In genomic region chr3:18062289-18063025, GRCh38 we compare ENCODE assay signal across 15 cellular contexts.
DNase-seq lines count a peak whose midpoint lies in the region; ATAC-seq and TF ChIP-seq lines count a peak whose summit lies in the region.
"Had no signal": no experiment of that assay in that cellular context is flagged by ENCODE, and none has a peak within 500 bp of the region (broad histone marks: within the 10 kb centered on the region; RNA-seq: fewer than 3 reads in every experiment).

No MANE protein-coding gene starts in this region.

- no peak overlapping the region for H3K27ac Mint-ChIP-seq in MCF 10A (ENCODE audit: low read depth, unreplicated experiment)
- H3K27ac Mint-ChIP-seq: activated CD8-positive, alpha-beta T cell treated with anti-CD3 and anti-CD28 coated beads, Interleukin-2, amount 10 ng/mL, durations not matched to agents 7 days and 5 days had no signal

- no peak overlapping the region for H3K27ac ChIP-seq in breast epithelium
- H3K27ac ChIP-seq: Peyer's patch had no signal

- no peaks in the 10 kb centered on the region for H3K27me3 Mint-ChIP-seq in MCF 10A (ENCODE audit: insufficient read depth, unreplicated experiment)

- H3K4me3 ChIP-seq in breast epithelium: no peak overlapping the region
- no peak overlapping the region for H3K4me3 ChIP-seq in epithelial cell of proximal tubule (ENCODE audit: low read depth, low read length)
- H3K4me3 ChIP-seq: Peyer's patch, skin epidermis had no signal

- no peak overlapping the region for H3K4me3 Mint-ChIP-seq in MCF 10A (ENCODE audit: unreplicated experiment)
- H3K4me3 Mint-ChIP-seq: activated CD8-positive, alpha-beta T cell treated with anti-CD3 and anti-CD28 coated beads, Interleukin-2, amount 10 ng/mL, durations not matched to agents 7 days and 5 days had no signal

- no peaks in the 10 kb centered on the region for H3K36me3 ChIP-seq in breast epithelium
- H3K36me3 ChIP-seq: Peyer's patch had no signal

- no TSS peak for BruUV-seq in MCF 10A (replicated peaks; lab: Mats Ljungman, UMichigan)

- CTCF ChIA-PET in MCF 10A (lab: Yijun Ruan, JAX): interaction anchor here (0.6 to 1.4 kb wide), 2 partner anchors 232 to 590 kb away, joined by 3 read pairs; no protein-coding TSS in a partner anchor

- ATAC-seq in HG02840 (IDR thresholded peaks at IDR 0.05; ENCODE audit: low FRiP score, unreplicated experiment) (no peak), sciatic nerve (no peak)
- ATAC-seq: activated CD8-positive, alpha-beta T cell treated with anti-CD3 and anti-CD28 coated beads, Interleukin-2, amount 10 ng/mL, durations not matched to agents 7 days and 5 days had no signal

- TF ChIP-seq CTCF in MCF 10A (IDR thresholded peaks at IDR 0.05; ENCODE audit: unreplicated experiment): no peak
- TF ChIP-seq CTCF in breast epithelium (IDR thresholded peaks at IDR 0.05): no peak
- no peak for TF ChIP-seq CTCF in epithelial cell of proximal tubule (conservative IDR thresholded peaks at IDR 0.05; ENCODE audit: low read depth, low read length)

- H3K27me3 ChIP-seq in breast epithelium: no peaks in the 10 kb centered on the region
- H3K27me3 ChIP-seq: Peyer's patch had no signal

- intact Hi-C loops in MCF 10A (cut with micrococcal nuclease) (no loop called here), breast epithelium (cut with DNase I; ENCODE audit: low total_unique reads) (no loop called here), sciatic nerve (cut with DNase I) (no loop called here)

- peaks cover 22% of the 10 kb centered on the region for H3K4me1 Mint-ChIP-seq in MCF 10A (ENCODE audit: insufficient read depth, unreplicated experiment)

- DNase-seq in MCF 10A (ENCODE audit: unreplicated experiment): peak; percentile 47
- DNase-seq in breast epithelium (ENCODE audit: low spot score in 2 of 2): no peak
- DNase-seq in RKO (ENCODE audit: low spot score): peak; percentile 23
- DNase-seq in epithelial cell of proximal tubule (ENCODE audit: low read depth): peak; percentile 9
- peak; percentile 60 for DNase-seq in stromal cell of bone marrow (ENCODE audit: low read depth)
- no peak for DNase-seq in activated CD8-positive, alpha-beta memory T cell treated with anti-CD3 and anti-CD28 coated beads, Interleukin-2, amount 50 U/mL, for 48 hours
- DNase-seq in sciatic nerve (ENCODE audit: low spot score): no peak
- DNase-seq: activated CD8-positive, alpha-beta T cell treated with anti-CD3 and anti-CD28 coated beads, Interleukin-2, amount 10 ng/mL, durations not matched to agents 7 days and 5 days; activated naive CD4-positive, alpha-beta T cell treated with Interleukin-2 at 50 U/mL for 16 hours; central memory CD4-positive, alpha-beta T cell; NCI-H526; Peyer's patch; substantia nigra had no signal

- POLR2A ChIA-PET in MCF 10A (lab: Yijun Ruan, JAX): interaction anchor here (0.7 kb wide), 1 partner anchor 496 kb away, joined by 3 read pairs; no protein-coding TSS in a partner anchor

- no peaks in the 10 kb centered on the region for H3K9me3 ChIP-seq in breast epithelium
- H3K9me3 ChIP-seq: Peyer's patch had no signal

- no peaks in the 10 kb centered on the region for H3K36me3 Mint-ChIP-seq in MCF 10A (ENCODE audit: insufficient read depth, unreplicated experiment)

- H3K9me3 Mint-ChIP-seq in MCF 10A (ENCODE audit: unreplicated experiment): no peaks in the 10 kb centered on the region

- TF ChIP-seq POLR2A in breast epithelium (IDR thresholded peaks at IDR 0.05): no peak

- no peaks in the 10 kb centered on the region for H3K4me1 ChIP-seq in breast epithelium
- H3K4me1 ChIP-seq: Peyer's patch had no signal

Comparison
In these comparisons a context has a peak if more than half of its experiments do, and no peak if none do; other contexts are left out.
1. DNase-seq: peak in MCF 10A (single experiment), RKO (single experiment), epithelial cell of proximal tubule (single experiment) and stromal cell of bone marrow (single experiment); none in breast epithelium (0 of 2), activated CD8-positive, alpha-beta memory T cell treated with anti-CD3 and anti-CD28 coated beads, Interleukin-2, amount 50 U/mL, for 48 hours (single experiment) and sciatic nerve (single experiment).